2 cellular contexts compared by ENCODE assay signal in genomic region chr2:26492749-26493515, GRCh38.
A peak's percentile ranks its signal among the peaks of the same experiment; 100 is the strongest.
TF ChIP-seq lines count a peak whose summit lies in the region.

No MANE protein-coding gene starts in this region.

TF ChIP-seq in HEK293, 187 proteins besides CTCF, POLR2A, EP300 and RAD21 (continued from another document):
- TF ChIP-seq MEIS1 (CRISPR knock-in tag; IDR thresholded peaks at IDR 0.05; ENCODE audit: borderline replicate concordance) (no peak), BCL11A (tag by site-specific recombination; IDR thresholded peaks at IDR 0.05; ENCODE audit: low read depth) (no peak)

TF ChIP-seq in K562, 482 proteins besides CTCF, POLR2A, EP300 and RAD21 (continued from another document):
- TF ChIP-seq, protein P1, sequence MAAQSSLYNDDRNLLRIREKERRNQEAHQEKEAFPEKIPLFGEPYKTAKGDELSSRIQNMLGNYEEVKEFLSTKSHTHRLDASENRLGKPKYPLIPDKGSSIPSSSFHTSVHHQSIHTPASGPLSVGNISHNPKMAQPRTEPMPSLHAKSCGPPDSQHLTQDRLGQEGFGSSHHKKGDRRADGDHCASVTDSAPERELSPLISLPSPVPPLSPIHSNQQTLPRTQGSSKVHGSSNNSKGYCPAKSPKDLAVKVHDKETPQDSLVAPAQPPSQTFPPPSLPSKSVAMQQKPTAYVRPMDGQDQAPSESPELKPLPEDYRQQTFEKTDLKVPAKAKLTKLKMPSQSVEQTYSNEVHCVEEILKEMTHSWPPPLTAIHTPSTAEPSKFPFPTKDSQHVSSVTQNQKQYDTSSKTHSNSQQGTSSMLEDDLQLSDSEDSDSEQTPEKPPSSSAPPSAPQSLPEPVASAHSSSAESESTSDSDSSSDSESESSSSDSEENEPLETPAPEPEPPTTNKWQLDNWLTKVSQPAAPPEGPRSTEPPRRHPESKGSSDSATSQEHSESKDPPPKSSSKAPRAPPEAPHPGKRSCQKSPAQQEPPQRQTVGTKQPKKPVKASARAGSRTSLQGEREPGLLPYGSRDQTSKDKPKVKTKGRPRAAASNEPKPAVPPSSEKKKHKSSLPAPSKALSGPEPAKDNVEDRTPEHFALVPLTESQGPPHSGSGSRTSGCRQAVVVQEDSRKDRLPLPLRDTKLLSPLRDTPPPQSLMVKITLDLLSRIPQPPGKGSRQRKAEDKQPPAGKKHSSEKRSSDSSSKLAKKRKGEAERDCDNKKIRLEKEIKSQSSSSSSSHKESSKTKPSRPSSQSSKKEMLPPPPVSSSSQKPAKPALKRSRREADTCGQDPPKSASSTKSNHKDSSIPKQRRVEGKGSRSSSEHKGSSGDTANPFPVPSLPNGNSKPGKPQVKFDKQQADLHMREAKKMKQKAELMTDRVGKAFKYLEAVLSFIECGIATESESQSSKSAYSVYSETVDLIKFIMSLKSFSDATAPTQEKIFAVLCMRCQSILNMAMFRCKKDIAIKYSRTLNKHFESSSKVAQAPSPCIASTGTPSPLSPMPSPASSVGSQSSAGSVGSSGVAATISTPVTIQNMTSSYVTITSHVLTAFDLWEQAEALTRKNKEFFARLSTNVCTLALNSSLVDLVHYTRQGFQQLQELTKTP (IDR thresholded peaks at IDR 0.05; ENCODE audit: low read depth in 1 of 2, partially characterized antibody in 2 of 2): no peak
- TF ChIP-seq, protein P2, sequence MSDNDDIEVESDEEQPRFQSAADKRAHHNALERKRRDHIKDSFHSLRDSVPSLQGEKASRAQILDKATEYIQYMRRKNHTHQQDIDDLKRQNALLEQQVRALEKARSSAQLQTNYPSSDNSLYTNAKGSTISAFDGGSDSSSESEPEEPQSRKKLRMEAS (CRISPR knock-in tag; IDR thresholded peaks at IDR 0.05): peak; percentile 39; the same call in 1 of the 2 replicates
- TF ChIP-seq NR2C2 (CRISPR knock-in tag; IDR thresholded peaks at IDR 0.05): peak; percentile 86
- peak; percentile 85 for TF ChIP-seq NR2C2 (tag; IDR thresholded peaks at IDR 0.05)
- TF ChIP-seq MEIS2 (IDR thresholded peaks at IDR 0.05; ENCODE audit: partially characterized antibody): peak; percentile 37
- TF ChIP-seq ZNF224 (CRISPR knock-in tag; IDR thresholded peaks at IDR 0.05): no peak
- peak; percentile 13; the same call in 1 of the 2 replicates for TF ChIP-seq MBD2 (IDR thresholded peaks at IDR 0.05; ENCODE audit: borderline replicate concordance, low read depth)
- no peak for TF ChIP-seq ZNF512 (tag; IDR thresholded peaks at IDR 0.05)
- TF ChIP-seq SMARCA4 (IDR thresholded peaks at IDR 0.05): peak; percentile 39; the same call in 1 of the 2 replicates
- peak; percentile 27; the same call in 1 of the 2 replicates for TF ChIP-seq MTA2 (IDR thresholded peaks at IDR 0.05; ENCODE audit: low read depth)
- TF ChIP-seq ZBTB7A (IDR thresholded peaks at IDR 0.05; ENCODE audit: borderline replicate concordance, control insufficient read depth, low read depth, low read length): 0 out of 2 replicates have a peak, but pooled peaks have one; percentile 37
- TF ChIP-seq SPI1 (IDR thresholded peaks at IDR 0.05; ENCODE audit: borderline replicate concordance, low read depth, low read length): peak; percentile 81
- peak; percentile 23; the same call in 1 of the 2 replicates for TF ChIP-seq KLF16 (IDR thresholded peaks at IDR 0.05)
- TF ChIP-seq, protein P3, sequence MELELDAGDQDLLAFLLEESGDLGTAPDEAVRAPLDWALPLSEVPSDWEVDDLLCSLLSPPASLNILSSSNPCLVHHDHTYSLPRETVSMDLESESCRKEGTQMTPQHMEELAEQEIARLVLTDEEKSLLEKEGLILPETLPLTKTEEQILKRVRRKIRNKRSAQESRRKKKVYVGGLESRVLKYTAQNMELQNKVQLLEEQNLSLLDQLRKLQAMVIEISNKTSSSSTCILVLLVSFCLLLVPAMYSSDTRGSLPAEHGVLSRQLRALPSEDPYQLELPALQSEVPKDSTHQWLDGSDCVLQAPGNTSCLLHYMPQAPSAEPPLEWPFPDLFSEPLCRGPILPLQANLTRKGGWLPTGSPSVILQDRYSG (tag; conservative IDR thresholded peaks at IDR 0.05; ENCODE audit: low read depth): 0 out of 2 replicates have a peak, but pooled peaks have one; percentile 39
- TF ChIP-seq SAP30 (IDR thresholded peaks at IDR 0.05; ENCODE audit: borderline replicate concordance, insufficient read depth, low read depth, low read length, poor library complexity, severe bottlenecking): peak; percentile 43
- TF ChIP-seq ZEB2 (IDR thresholded peaks at IDR 0.05): peak; percentile 80
- no peak for TF ChIP-seq TOE1 (IDR thresholded peaks at IDR 0.05; ENCODE audit: borderline replicate concordance)
- no peak for TF ChIP-seq TOE1 (CRISPR knock-in tag; IDR thresholded peaks at IDR 0.05; ENCODE audit: borderline replicate concordance, low read depth)
- TF ChIP-seq DEAF1 (CRISPR knock-in tag; IDR thresholded peaks at IDR 0.05): no peak
- TF ChIP-seq SMARCE1 (IDR thresholded peaks at IDR 0.05): peak; percentile 74; the same call in 1 of the 2 replicates
- TF ChIP-seq ZNF717 (CRISPR knock-in tag; IDR thresholded peaks at IDR 0.05): no peak
- TF ChIP-seq PKNOX1 (IDR thresholded peaks at IDR 0.05): peak; percentile 65
- peak; percentile 84 for TF ChIP-seq NR2C1 (IDR thresholded peaks at IDR 0.05)
- peak; percentile 83 for TF ChIP-seq NR2C1 (tag; IDR thresholded peaks at IDR 0.05)
- TF ChIP-seq, protein P4, sequence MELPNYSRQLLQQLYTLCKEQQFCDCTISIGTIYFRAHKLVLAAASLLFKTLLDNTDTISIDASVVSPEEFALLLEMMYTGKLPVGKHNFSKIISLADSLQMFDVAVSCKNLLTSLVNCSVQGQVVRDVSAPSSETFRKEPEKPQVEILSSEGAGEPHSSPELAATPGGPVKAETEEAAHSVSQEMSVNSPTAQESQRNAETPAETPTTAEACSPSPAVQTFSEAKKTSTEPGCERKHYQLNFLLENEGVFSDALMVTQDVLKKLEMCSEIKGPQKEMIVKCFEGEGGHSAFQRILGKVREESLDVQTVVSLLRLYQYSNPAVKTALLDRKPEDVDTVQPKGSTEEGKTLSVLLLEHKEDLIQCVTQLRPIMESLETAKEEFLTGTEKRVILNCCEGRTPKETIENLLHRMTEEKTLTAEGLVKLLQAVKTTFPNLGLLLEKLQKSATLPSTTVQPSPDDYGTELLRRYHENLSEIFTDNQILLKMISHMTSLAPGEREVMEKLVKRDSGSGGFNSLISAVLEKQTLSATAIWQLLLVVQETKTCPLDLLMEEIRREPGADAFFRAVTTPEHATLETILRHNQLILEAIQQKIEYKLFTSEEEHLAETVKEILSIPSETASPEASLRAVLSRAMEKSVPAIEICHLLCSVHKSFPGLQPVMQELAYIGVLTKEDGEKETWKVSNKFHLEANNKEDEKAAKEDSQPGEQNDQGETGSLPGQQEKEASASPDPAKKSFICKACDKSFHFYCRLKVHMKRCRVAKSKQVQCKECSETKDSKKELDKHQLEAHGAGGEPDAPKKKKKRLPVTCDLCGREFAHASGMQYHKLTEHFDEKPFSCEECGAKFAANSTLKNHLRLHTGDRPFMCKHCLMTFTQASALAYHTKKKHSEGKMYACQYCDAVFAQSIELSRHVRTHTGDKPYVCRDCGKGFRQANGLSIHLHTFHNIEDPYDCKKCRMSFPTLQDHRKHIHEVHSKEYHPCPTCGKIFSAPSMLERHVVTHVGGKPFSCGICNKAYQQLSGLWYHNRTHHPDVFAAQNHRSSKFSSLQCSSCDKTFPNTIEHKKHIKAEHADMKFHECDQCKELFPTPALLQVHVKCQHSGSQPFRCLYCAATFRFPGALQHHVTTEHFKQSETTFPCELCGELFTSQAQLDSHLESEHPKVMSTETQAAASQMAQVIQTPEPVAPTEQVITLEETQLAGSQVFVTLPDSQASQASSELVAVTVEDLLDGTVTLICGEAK (IDR thresholded peaks at IDR 0.05): no peak
- TF ChIP-seq, protein P4 (CRISPR knock-in tag; IDR thresholded peaks at IDR 0.05): no peak
- 0 out of 2 replicates have a peak, but pooled peaks have one; percentile 50 for TF ChIP-seq ZNF766 (CRISPR knock-in tag; conservative IDR thresholded peaks at IDR 0.05)
- 0 out of 2 replicates have a peak, but pooled peaks have one; percentile 24 for TF ChIP-seq DPF2 (IDR thresholded peaks at IDR 0.05)
- TF ChIP-seq TAL1 (IDR thresholded peaks at IDR 0.05): peak; percentile 41; the same call in 1 of the 2 replicates
- no peak for TF ChIP-seq ZNF668 (CRISPR knock-in tag; IDR thresholded peaks at IDR 0.05)
- peak; percentile 35; the same call in 1 of the 2 replicates for TF ChIP-seq SOX6 (IDR thresholded peaks at IDR 0.05)
- TF ChIP-seq ZNF146 (CRISPR knock-in tag; IDR thresholded peaks at IDR 0.05; ENCODE audit: unreplicated experiment): no peak
- peak; percentile 71 for TF ChIP-seq TCF3 (CRISPR knock-in tag; IDR thresholded peaks at IDR 0.05)
- no peak for TF ChIP-seq STAT5A (IDR thresholded peaks at IDR 0.05; ENCODE audit: borderline replicate concordance, low read length)
- TF ChIP-seq ZNF830 (CRISPR knock-in tag; IDR thresholded peaks at IDR 0.05): no peak
- no peak for TF ChIP-seq ZNF76 (CRISPR knock-in tag; IDR thresholded peaks at IDR 0.05; ENCODE audit: borderline replicate concordance)
- peak; percentile 3; the same call in 1 of the 2 replicates for TF ChIP-seq NFE2 (IDR thresholded peaks at IDR 0.05; ENCODE audit: low read depth)
- peak; percentile 89 for TF ChIP-seq GATA2 (CRISPR knock-in tag; IDR thresholded peaks at IDR 0.05)
- TF ChIP-seq ESRRA (IDR thresholded peaks at IDR 0.05; ENCODE audit: borderline replicate concordance, low read depth): peak; percentile 86; the same call in 1 of the 2 replicates
- TF ChIP-seq KDM5B (IDR thresholded peaks at IDR 0.05; ENCODE audit: insufficient replicate concordance, low read depth, low read length): no peak
- TF ChIP-seq L3MBTL2 (IDR thresholded peaks at IDR 0.05): peak; percentile 34; the same call in 1 of the 2 replicates
- peak; percentile 91 for TF ChIP-seq CTBP1 (IDR thresholded peaks at IDR 0.05; ENCODE audit: borderline replicate concordance)
- peak; percentile 69; the same call in 1 of the 2 replicates for TF ChIP-seq TEAD4 (IDR thresholded peaks at IDR 0.05; ENCODE audit: low read length)
- TF ChIP-seq TEAD4 (CRISPR knock-in tag; IDR thresholded peaks at IDR 0.05; ENCODE audit: borderline replicate concordance): no peak
- no peak for TF ChIP-seq POLR2AphosphoS2 (IDR thresholded peaks at IDR 0.05; ENCODE audit: low read length)
- TF ChIP-seq CBFA2T3 (IDR thresholded peaks at IDR 0.05): peak; percentile 59; the same call in 1 of the 2 replicates
- peak; percentile 69 for TF ChIP-seq ARID1B (IDR thresholded peaks at IDR 0.05)
- TF ChIP-seq MTA3 (IDR thresholded peaks at IDR 0.05; ENCODE audit: borderline replicate concordance): no peak
- TF ChIP-seq ARNT (IDR thresholded peaks at IDR 0.05): no peak
